ENCODE assay signal across 10 cellular contexts in genomic region chr20:35568645-35569044, GRCh38. TPM values are rescaled to one million over a fixed set of nuclear protein-coding genes. Genes with fewer than 3 reads are reported as not detected.
DNase-seq lines count a peak whose midpoint lies in the region; ATAC-seq and TF ChIP-seq lines count a peak whose summit lies in the region.
"Had no signal": no experiment of that assay in that cellular context is flagged by ENCODE, and none has a peak within 500 bp of the region (broad histone marks: within the 10 kb centered on the region; RNA-seq: fewer than 3 reads in every experiment).

No MANE protein-coding gene starts in this region.

- H3K4me3 ChIP-seq in Caco-2 (ENCODE audit: low read depth, low read length): no peak overlapping the region
- H3K4me3 ChIP-seq in HCT116 (replicated peaks in 1 of 2; ENCODE audit: low read depth in 1 of 2, low read length in 2 of 2): no peak overlapping the region
- no peak overlapping the region for H3K4me3 ChIP-seq in SK-N-SH (ENCODE audit: low read depth in 2 of 2, low read length in 1 of 2)
- no peak overlapping the region for H3K4me3 ChIP-seq in ascending aorta
- no peak overlapping the region for H3K4me3 ChIP-seq in lower lobe of right lung
- H3K4me3 ChIP-seq: esophagus muscularis mucosa, prostate gland had no signal

- no peaks in the 10 kb centered on the region for H3K36me3 Mint-ChIP-seq in Caco-2 (ENCODE audit: insufficient read depth, unreplicated experiment)
- H3K36me3 Mint-ChIP-seq in activated T-helper 2 cell treated with anti-CD3 and anti-CD28 coated beads, Interferon-gamma antibody, Interleukin-2, Interleukin-4, amounts not matched to agents 10 μg/mL and 5 μg/mL and 100 μg/mL, durations not matched to agents 14 hours and 24 hours and 36 hours (ENCODE audit: low read depth): no peaks in the 10 kb centered on the region

- POLR2A ChIA-PET in Caco-2 (lab: Charles Lee): interaction anchor here (0.6 kb wide), 1 partner anchor 426 kb away, joined by 6 read pairs; no protein-coding TSS in a partner anchor
- POLR2A ChIA-PET in HCT116 (lab: Charles Lee): no interaction called here
- POLR2A ChIA-PET in SK-N-SH (lab: Yijun Ruan, JAX): interaction anchor here (1.4 kb wide), 1 partner anchor 9 kb away, joined by 3 read pairs; no protein-coding TSS in a partner anchor

- no peak overlapping the region for H3K27ac Mint-ChIP-seq in Caco-2 (ENCODE audit: unreplicated experiment)
- H3K27ac Mint-ChIP-seq in activated T-helper 2 cell treated with anti-CD3 and anti-CD28 coated beads, Interferon-gamma antibody, Interleukin-2, Interleukin-4, amounts not matched to agents 10 μg/mL and 5 μg/mL and 100 μg/mL, durations not matched to agents 14 hours and 24 hours and 36 hours: no peak overlapping the region

- intact Hi-C loops in Caco-2 (cut with micrococcal nuclease; ENCODE audit: unreplicated experiment): loop anchor here (1.0 to 10.0 kb wide), 4 partner anchors 8 to 131 kb away; partner anchors contain the start of genes CPNE1, NFS1, RBM12 and ROMO1
- intact Hi-C loops in HCT116 (cut with micrococcal nuclease): no loop called here
- intact Hi-C loops in activated T-helper 2 cell treated with anti-CD3 and anti-CD28 coated beads, Interferon-gamma antibody, Interleukin-2, Interleukin-4, amounts not matched to agents 10 μg/mL and 5 μg/mL and 100 μg/mL, durations not matched to agents 14 hours and 24 hours and 36 hours (cut with micrococcal nuclease): no loop called here
- intact Hi-C loops in ascending aorta (cut with DNase I): no loop called here
- intact Hi-C loops in lower lobe of right lung (cut with DNase I): no loop called here

- H4K20me1 ChIP-seq in HCT116 (ENCODE audit: insufficient read depth) (no peaks in the 10 kb centered on the region), SK-N-SH (ENCODE audit: insufficient read depth) (no peaks in the 10 kb centered on the region)

- no peak overlapping the region for H3K9ac ChIP-seq in HCT116 (ENCODE audit: low read length)
- H3K9ac ChIP-seq in SK-N-SH: no peak overlapping the region

- no peak for TF ChIP-seq POLR2A in HCT116 (IDR thresholded peaks at IDR 0.05; ENCODE audit: borderline replicate concordance, extremely low read depth, insufficient read depth, insufficient read length)

- TF ChIP-seq RAD21 in HCT116 (IDR thresholded peaks at IDR 0.05; ENCODE audit: low read depth): peak; percentile 66
- TF ChIP-seq RAD21 in SK-N-SH (IDR thresholded peaks at IDR 0.05; ENCODE audit: low read length): peak; percentile 39

- DNase-seq in Caco-2 (peak; percentile 80 to 81), HCT116 (ENCODE audit: low read depth, low spot score) (peak; percentile 16), SK-N-SH (peak; percentile 41), kidney glomerular epithelial cell (lab: John Stamatoyannopoulos, UW) (peak; percentile 2), ascending aorta (ENCODE audit: low spot score in 2 of 2) (no peak), lower lobe of right lung (no peak)
- no peak for DNase-seq in activated T-helper 2 cell treated with anti-CD3 and anti-CD28 coated beads, Interferon-gamma antibody, Interleukin-2, Interleukin-4, amounts not matched to agents 10 μg/mL and 5 μg/mL and 100 μg/mL, durations not matched to agents 14 hours and 24 hours and 36 hours (ENCODE audit: low spot score)

- no peaks in the 10 kb centered on the region for H3K36me3 ChIP-seq in Caco-2 (ENCODE audit: control insufficient read depth, insufficient read depth, low read length)
- no peaks in the 10 kb centered on the region for H3K36me3 ChIP-seq in HCT116 (ENCODE audit: control insufficient read depth in 1 of 2, insufficient read depth in 2 of 2, low read length in 2 of 2)
- H3K36me3 ChIP-seq in SK-N-SH (replicated peaks in 1 of 2; ENCODE audit: control insufficient read depth in 1 of 2, insufficient read depth in 2 of 2, low read length in 1 of 2): no peaks in the 10 kb centered on the region
- H3K36me3 ChIP-seq in ascending aorta: no peaks in the 10 kb centered on the region
- H3K36me3 ChIP-seq in lower lobe of right lung: no peaks in the 10 kb centered on the region
- H3K36me3 ChIP-seq: esophagus muscularis mucosa, prostate gland had no signal

- H3K4me2 ChIP-seq in HCT116 (ENCODE audit: low read length) (peak overlapping the region; percentile 8; the same call in 1 of the 2 replicates), SK-N-SH (no peak overlapping the region)

- H3K4me1 ChIP-seq in Caco-2 (no peaks in the 10 kb centered on the region), HCT116 (ENCODE audit: control insufficient read depth in 1 of 2, insufficient read depth in 2 of 2, low read length in 2 of 2) (peaks cover 0 to 8% of the 10 kb centered on the region in 2 experiments; a peak in 2 of 4 replicates), SK-N-SH (ENCODE audit: control insufficient read depth in 1 of 2, insufficient read depth in 2 of 2, low read depth in 1 of 2, low read length in 1 of 2) (no peaks in the 10 kb centered on the region), ascending aorta (no peaks in the 10 kb centered on the region), lower lobe of right lung (no peaks in the 10 kb centered on the region)
- H3K4me1 ChIP-seq: esophagus muscularis mucosa, prostate gland had no signal

- peaks cover 8% of the 10 kb centered on the region for H3F3A ChIP-seq in SK-N-SH (replicated peaks; ENCODE audit: insufficient read depth)

- H3K9me2 ChIP-seq in HCT116 (ENCODE audit: insufficient read depth) (no peaks in the 10 kb centered on the region), SK-N-SH (no peaks in the 10 kb centered on the region)

- TF ChIP-seq CTCF in Caco-2 (IDR thresholded peaks at IDR 0.05; ENCODE audit: insufficient read depth in 1 of 2, low read depth in 1 of 2, low read length in 1 of 2, severe bottlenecking in 1 of 2, unreplicated experiment in 1 of 2) (peak; percentile 82 to 84), HCT116 (IDR thresholded peaks at IDR 0.05 in 2 of 3, conservative IDR thresholded peaks at IDR 0.05 in 1 of 3; ENCODE audit: borderline replicate concordance in 1 of 3, insufficient read depth in 1 of 3, low read depth in 2 of 3, low read length in 2 of 3) (peak; percentile 37 to 59 (median 59); a peak in 5 of 6 replicates), SK-N-SH (IDR thresholded peaks at IDR 0.05) (peak; percentile 29; the same call in 1 of the 2 replicates), ascending aorta (IDR thresholded peaks at IDR 0.05) (no peak), lower lobe of right lung (IDR thresholded peaks at IDR 0.05) (no peak)

- no TSS peak for BruUV-seq in Caco-2 (replicated peaks; lab: Mats Ljungman, UMichigan)
- BruUV-seq in HCT116 (replicated peaks; lab: Mats Ljungman, UMichigan): no TSS peak

- CTCF ChIA-PET in Caco-2 (lab: Charles Lee) (interaction anchor here (0.6 to 1.4 kb wide), 11 partner anchors 10 to 316 kb away, joined by 3 to 17 read pairs (median 5); partner anchors contain the start of genes NFS1, ROMO1 and SPAG4), HCT116 (lab: Charles Lee) (interaction anchor here (1.8 kb wide), 1 partner anchor 51 kb away, joined by 6 read pairs; no protein-coding TSS in a partner anchor), SK-N-SH (lab: Yijun Ruan, JAX) (interaction anchor here (0.9 to 1.2 kb wide), 2 partner anchors 90 to 413 kb away, joined by 3 read pairs; no protein-coding TSS in a partner anchor)

- no peak overlapping the region for H3K4me3 Mint-ChIP-seq in Caco-2 (ENCODE audit: unreplicated experiment)
- H3K4me3 Mint-ChIP-seq in activated T-helper 2 cell treated with anti-CD3 and anti-CD28 coated beads, Interferon-gamma antibody, Interleukin-2, Interleukin-4, amounts not matched to agents 10 μg/mL and 5 μg/mL and 100 μg/mL, durations not matched to agents 14 hours and 24 hours and 36 hours (ENCODE audit: low read depth): no peak overlapping the region

- H2AFZ ChIP-seq in HCT116 (ENCODE audit: low read depth, low read length, poor library complexity, severe bottlenecking) (no peak overlapping the region), SK-N-SH (ENCODE audit: low read depth) (no peak overlapping the region)

- no peaks in the 10 kb centered on the region for H3K27me3 ChIP-seq in Caco-2 (replicated peaks; ENCODE audit: control insufficient read depth, insufficient read depth, low read length)
- no peaks in the 10 kb centered on the region for H3K27me3 ChIP-seq in HCT116 (ENCODE audit: insufficient read depth, low read length)
- no peaks in the 10 kb centered on the region for H3K27me3 ChIP-seq in SK-N-SH (ENCODE audit: insufficient read depth)
- no peaks in the 10 kb centered on the region for H3K27me3 ChIP-seq in ascending aorta
- H3K27me3 ChIP-seq in lower lobe of right lung (ENCODE audit: low read depth): no peaks in the 10 kb centered on the region
- H3K27me3 ChIP-seq: esophagus muscularis mucosa had no signal

- RAD21 ChIA-PET in HCT116 (lab: Charles Lee; ENCODE audit: low non-redundant PET in 1 of 2, low total read pairs in 2 of 2, uncharacterized antibody in 2 of 2, unreplicated experiment in 2 of 2): interaction anchor here (0.7 kb wide), 2 partner anchors 177 to 379 kb away, joined by 3 to 4 read pairs; no protein-coding TSS in a partner anchor

- no peak for TF ChIP-seq EP300 in SK-N-SH (IDR thresholded peaks at IDR 0.05; ENCODE audit: borderline replicate concordance in 1 of 2, low read depth in 1 of 2, low read length in 1 of 2)

- H3K9me3 Mint-ChIP-seq in Caco-2 (ENCODE audit: unreplicated experiment): peaks cover 10% of the 10 kb centered on the region
- peaks cover 8% of the 10 kb centered on the region for H3K9me3 Mint-ChIP-seq in activated T-helper 2 cell treated with anti-CD3 and anti-CD28 coated beads, Interferon-gamma antibody, Interleukin-2, Interleukin-4, amounts not matched to agents 10 μg/mL and 5 μg/mL and 100 μg/mL, durations not matched to agents 14 hours and 24 hours and 36 hours

- H3K79me2 ChIP-seq in HCT116 (ENCODE audit: insufficient read depth, low read length) (no peaks in the 10 kb centered on the region), SK-N-SH (ENCODE audit: insufficient read depth) (no peaks in the 10 kb centered on the region)

- H3K9me3 ChIP-seq in Caco-2: peaks cover 3% of the 10 kb centered on the region; the same call in 1 of the 2 replicates
- peaks cover 0 to 3% of the 10 kb centered on the region in 2 experiments; a peak in 1 of 4 replicates for H3K9me3 ChIP-seq in HCT116 (ENCODE audit: control insufficient read depth in 1 of 2, insufficient read depth in 1 of 2, low read depth in 1 of 2, low read length in 2 of 2)
- H3K9me3 ChIP-seq in SK-N-SH: no peaks in the 10 kb centered on the region
- H3K9me3 ChIP-seq in ascending aorta: peaks cover 0 to 8% of the 10 kb centered on the region in 2 donors
- H3K9me3 ChIP-seq in lower lobe of right lung: peaks cover 9% of the 10 kb centered on the region
- H3K9me3 ChIP-seq: prostate gland had no signal

- peak; percentile 97 for ATAC-seq in HCT116
- ATAC-seq in HG03139 (IDR thresholded peaks at IDR 0.05; ENCODE audit: unreplicated experiment): no peak
- no peak for ATAC-seq in lower lobe of right lung

- H3K27ac ChIP-seq in HCT116 (ENCODE audit: low read depth, low read length) (no peak overlapping the region), SK-N-SH (ENCODE audit: low read depth in 2 of 2, low read length in 1 of 2) (no peak overlapping the region), ascending aorta (no peak overlapping the region), lower lobe of right lung (no peak overlapping the region)
- H3K27ac ChIP-seq: esophagus muscularis mucosa, prostate gland had no signal

- peaks cover 15% of the 10 kb centered on the region for H3K4me1 Mint-ChIP-seq in Caco-2 (ENCODE audit: low read depth, unreplicated experiment)
- no peaks in the 10 kb centered on the region for H3K4me1 Mint-ChIP-seq in activated T-helper 2 cell treated with anti-CD3 and anti-CD28 coated beads, Interferon-gamma antibody, Interleukin-2, Interleukin-4, amounts not matched to agents 10 μg/mL and 5 μg/mL and 100 μg/mL, durations not matched to agents 14 hours and 24 hours and 36 hours (ENCODE audit: low read depth)

- 36% methylated on average over 2 of the region's 2 CpGs for WGBS in SK-N-SH (ENCODE audit: low lambda C conversion rate)

- peaks cover 3% of the 10 kb centered on the region for H3K27me3 Mint-ChIP-seq in Caco-2 (ENCODE audit: insufficient read depth, unreplicated experiment)
- peaks cover 6% of the 10 kb centered on the region for H3K27me3 Mint-ChIP-seq in activated T-helper 2 cell treated with anti-CD3 and anti-CD28 coated beads, Interferon-gamma antibody, Interleukin-2, Interleukin-4, amounts not matched to agents 10 μg/mL and 5 μg/mL and 100 μg/mL, durations not matched to agents 14 hours and 24 hours and 36 hours (ENCODE audit: low read depth)

RNA-seq across cellular contexts. Expression of gene ERGIC3, which starts 26.8 kb away (rescaled TPM):
- total RNA-seq in Caco-2 (2022) (711 and 728 TPM in 2 replicates), HCT116 (2021; ENCODE audit: unreplicated experiment) (229 TPM), ascending aorta (67.7 TPM), lower lobe of right lung (189 TPM)
- polyA plus RNA-seq in HCT116 (2012): 466 and 560 TPM in 2 replicates
- polyA plus RNA-seq in SK-N-SH (2012; rRNA removed): 661 and 799 TPM in 2 replicates
- 577 and 670 TPM in 2 replicates for polyA plus RNA-seq in SK-N-SH (2012; cell fraction: cytosol; rRNA removed)
- polyA plus RNA-seq in SK-N-SH (2012; cell fraction: nucleus; rRNA removed): 588 and 622 TPM in 2 replicates
- total RNA-seq in activated T-helper 2 cell treated with anti-CD3 and anti-CD28 coated beads, Interferon-gamma antibody, Interleukin-2, Interleukin-4, amounts not matched to agents 10 μg/mL and 5 μg/mL and 100 μg/mL, durations not matched to agents 14 hours and 24 hours and 36 hours: 141 and 143 TPM in 2 replicates

RNA-seq across cellular contexts. Expression of gene C20orf173, which starts 39.2 kb away (rescaled TPM):
- not detected in 2 replicates for total RNA-seq in Caco-2 (2022)
- total RNA-seq in HCT116 (2021; ENCODE audit: unreplicated experiment): not detected
- polyA plus RNA-seq in HCT116 (2012): not detected in 2 replicates
- not detected in 2 replicates for polyA plus RNA-seq in SK-N-SH (2012; rRNA removed)
- not detected in 2 replicates for polyA plus RNA-seq in SK-N-SH (2012; cell fraction: cytosol; rRNA removed)
- polyA plus RNA-seq in SK-N-SH (2012; cell fraction: nucleus; rRNA removed): not detected in 2 replicates
- total RNA-seq in activated T-helper 2 cell treated with anti-CD3 and anti-CD28 coated beads, Interferon-gamma antibody, Interleukin-2, Interleukin-4, amounts not matched to agents 10 μg/mL and 5 μg/mL and 100 μg/mL, durations not matched to agents 14 hours and 24 hours and 36 hours: not detected in 2 replicates
- not detected for total RNA-seq in ascending aorta
- total RNA-seq in lower lobe of right lung: not detected
- total RNA-seq: esophagus muscularis mucosa, prostate gland had no signal

RNA-seq across cellular contexts. Expression of gene SPAG4, which starts 47.0 kb away (rescaled TPM):
- 5.4 and 6.1 TPM in 2 replicates for total RNA-seq in Caco-2 (2022)
- 6.2 TPM for total RNA-seq in HCT116 (2021; ENCODE audit: unreplicated experiment)
- 10.3 and 12.9 TPM in 2 replicates for polyA plus RNA-seq in HCT116 (2012)
- 5.9 and 6.9 TPM in 2 replicates for polyA plus RNA-seq in SK-N-SH (2012; rRNA removed)
- polyA plus RNA-seq in SK-N-SH (2012; cell fraction: cytosol; rRNA removed): 2.1 and 3.0 TPM in 2 replicates
- 31.8 and 41.3 TPM in 2 replicates for polyA plus RNA-seq in SK-N-SH (2012; cell fraction: nucleus; rRNA removed)
- 6.9 and 11.8 TPM in 2 replicates for total RNA-seq in activated T-helper 2 cell treated with anti-CD3 and anti-CD28 coated beads, Interferon-gamma antibody, Interleukin-2, Interleukin-4, amounts not matched to agents 10 μg/mL and 5 μg/mL and 100 μg/mL, durations not matched to agents 14 hours and 24 hours and 36 hours
- 35.3 TPM for total RNA-seq in ascending aorta
- 4.2 TPM for total RNA-seq in lower lobe of right lung

Comparison
In these comparisons a context has a peak if more than half of its experiments do, and no peak if none do; other contexts are left out.
1. DNase-seq: peak in Caco-2 (2 of 2), HCT116 (single experiment), SK-N-SH (single experiment) and kidney glomerular epithelial cell (single experiment); none in activated T-helper 2 cell treated with anti-CD3 and anti-CD28 coated beads, Interferon-gamma antibody, Interleukin-2, Interleukin-4, amounts not matched to agents 10 μg/mL and 5 μg/mL and 100 μg/mL, durations not matched to agents 14 hours and 24 hours and 36 hours (single experiment), ascending aorta (0 of 2) and lower lobe of right lung (single experiment).
2. CTCF ChIP-seq: peak in Caco-2 (2 of 2), HCT116 (3 of 3) and SK-N-SH (single experiment); none in ascending aorta (0 of 3) and lower lobe of right lung (single experiment).